In the genomic region with DNA sequence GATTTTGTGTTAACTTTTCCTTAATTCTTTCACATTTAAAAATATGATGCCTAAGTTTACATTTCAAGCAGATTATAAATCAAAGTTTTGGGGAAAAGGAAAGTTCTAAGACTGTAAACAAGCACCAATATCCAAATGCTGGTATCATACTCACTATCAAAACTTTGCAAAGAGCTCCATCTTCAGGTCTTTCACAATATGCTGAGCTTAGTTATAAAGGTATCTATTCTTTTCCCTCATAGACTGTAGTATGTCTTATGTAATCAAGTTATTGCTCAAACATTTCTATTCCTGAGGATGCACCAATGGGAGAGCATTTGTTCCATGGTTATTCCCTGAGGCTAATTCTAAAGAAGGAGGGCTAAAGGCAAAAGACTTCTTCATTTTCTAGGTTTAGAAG, we compare ENCODE assay signal across 8 cellular contexts.
DNase-seq lines count a peak whose midpoint lies in the region; ATAC-seq and TF ChIP-seq lines count a peak whose summit lies in the region.

No MANE protein-coding gene starts in this region.

- ATAC-seq in GM19468 (IDR thresholded peaks at IDR 0.05; ENCODE audit: extremely low read depth, unreplicated experiment) (peak; percentile 88), right lobe of liver (peak; percentile 54 to 93 (median 68))
- ATAC-seq in effector memory CD8-positive, alpha-beta T cell (replicated peaks) = no peak

- H3K36me3 ChIP-seq in SK-N-SH (replicated peaks in 1 of 2; ENCODE audit: control insufficient read depth in 1 of 2, insufficient read depth in 2 of 2, low read length in 1 of 2) = no peaks in the 10 kb centered on the region
- no peaks in the 10 kb centered on the region for H3K36me3 ChIP-seq in right lobe of liver

- H3K4me1 ChIP-seq in SK-N-SH (ENCODE audit: control insufficient read depth in 1 of 2, insufficient read depth in 2 of 2, low read depth in 1 of 2, low read length in 1 of 2) (no peaks in the 10 kb centered on the region), right lobe of liver (no peaks in the 10 kb centered on the region)

- H3K27ac Mint-ChIP-seq in effector memory CD8-positive, alpha-beta T cell = no peak overlapping the region

- H3K79me2 ChIP-seq in SK-N-SH (ENCODE audit: insufficient read depth) = no peaks in the 10 kb centered on the region

- H3K36me3 Mint-ChIP-seq in effector memory CD8-positive, alpha-beta T cell (ENCODE audit: insufficient read depth) = no peaks in the 10 kb centered on the region

- no peak overlapping the region for H3K27ac ChIP-seq in SK-N-SH (ENCODE audit: low read depth in 2 of 2, low read length in 1 of 2)
- no peak overlapping the region for H3K27ac ChIP-seq in right lobe of liver

- no peak overlapping the region for H3K9ac ChIP-seq in SK-N-SH

- peak; percentile 51 for DNase-seq in DMS153 treated with DMSO at 0.1 percent for 48 hours (lab: John Stamatoyannopoulos, UW; ENCODE audit: unreplicated experiment)
- DNase-seq in HT1080 (ENCODE audit: low read depth) = peak; percentile 56
- no peak for DNase-seq in SK-N-SH
- DNase-seq in right lobe of liver = no peak
- no peak for DNase-seq in islet precursor cell
- no peak for DNase-seq in effector memory CD8-positive, alpha-beta T cell
- no peak for DNase-seq in activated gamma-delta T cell treated with Interleukin-2 at 50 U/mL for 16 hours

- H3K4me3 Mint-ChIP-seq in effector memory CD8-positive, alpha-beta T cell = no peak overlapping the region

- no peak overlapping the region for H2AFZ ChIP-seq in SK-N-SH (ENCODE audit: low read depth)

- no peaks in the 10 kb centered on the region for H3K4me1 Mint-ChIP-seq in effector memory CD8-positive, alpha-beta T cell (ENCODE audit: low read depth in 2 of 2)

- no peaks in the 10 kb centered on the region for H3K9me3 Mint-ChIP-seq in effector memory CD8-positive, alpha-beta T cell

- no peak overlapping the region for H3K4me2 ChIP-seq in SK-N-SH

- H3K4me3 ChIP-seq in SK-N-SH (ENCODE audit: low read depth in 2 of 2, low read length in 1 of 2) (no peak overlapping the region), right lobe of liver (no peak overlapping the region)

- no peaks in the 10 kb centered on the region for H4K20me1 ChIP-seq in SK-N-SH (ENCODE audit: insufficient read depth)

- no peaks in the 10 kb centered on the region for H3F3A ChIP-seq in SK-N-SH (replicated peaks; ENCODE audit: insufficient read depth)

- POLR2A ChIA-PET in SK-N-SH (lab: Yijun Ruan, JAX) = no interaction called here

- H3K27me3 Mint-ChIP-seq in effector memory CD8-positive, alpha-beta T cell = no peaks in the 10 kb centered on the region

- no peaks in the 10 kb centered on the region for H3K9me2 ChIP-seq in SK-N-SH

- TF ChIP-seq CTCF in SK-N-SH (IDR thresholded peaks at IDR 0.05) = peak; percentile 54
- TF ChIP-seq CTCF in right lobe of liver (IDR thresholded peaks at IDR 0.05) = peak in 2 of 4 donors; percentile 17 to 44

- TF ChIP-seq POLR2A in right lobe of liver (IDR thresholded peaks at IDR 0.05) = no peak

- H3K9me3 ChIP-seq in SK-N-SH (no peaks in the 10 kb centered on the region), right lobe of liver (no peaks in the 10 kb centered on the region)

- TF ChIP-seq EP300 in SK-N-SH (IDR thresholded peaks at IDR 0.05; ENCODE audit: borderline replicate concordance in 1 of 2, low read depth in 1 of 2, low read length in 1 of 2) = no peak

- H3K27me3 ChIP-seq in SK-N-SH (ENCODE audit: insufficient read depth) (no peaks in the 10 kb centered on the region; the same call in 1 of the 2 replicates), right lobe of liver (no peaks in the 10 kb centered on the region)

- CTCF ChIA-PET in SK-N-SH (lab: Yijun Ruan, JAX) = interaction anchor here (1.4 kb wide), 2 partner anchors 12 to 23 kb away, joined by 4 read pairs; no protein-coding TSS in a partner anchor

- intact Hi-C loops in right lobe of liver (cut with DNase I) = no loop called here

- TF ChIP-seq RAD21 in SK-N-SH (IDR thresholded peaks at IDR 0.05; ENCODE audit: low read length) = peak; percentile 53

TF ChIP-seq in SK-N-SH, 30 proteins besides CTCF, POLR2A, EP300 and RAD21:
- no peak for TF ChIP-seq GATA2 (CRISPR knock-in tag; IDR thresholded peaks at IDR 0.05)
- no peak for TF ChIP-seq RFX5 (IDR thresholded peaks at IDR 0.05; ENCODE audit: low read length)
- no peak for TF ChIP-seq NFIC (IDR thresholded peaks at IDR 0.05; ENCODE audit: borderline replicate concordance)
- no peak for TF ChIP-seq RXRA (IDR thresholded peaks at IDR 0.05; ENCODE audit: borderline replicate concordance, low read depth)
- TF ChIP-seq TCF12 (IDR thresholded peaks at IDR 0.05) = no peak
- TF ChIP-seq, protein P1, sequence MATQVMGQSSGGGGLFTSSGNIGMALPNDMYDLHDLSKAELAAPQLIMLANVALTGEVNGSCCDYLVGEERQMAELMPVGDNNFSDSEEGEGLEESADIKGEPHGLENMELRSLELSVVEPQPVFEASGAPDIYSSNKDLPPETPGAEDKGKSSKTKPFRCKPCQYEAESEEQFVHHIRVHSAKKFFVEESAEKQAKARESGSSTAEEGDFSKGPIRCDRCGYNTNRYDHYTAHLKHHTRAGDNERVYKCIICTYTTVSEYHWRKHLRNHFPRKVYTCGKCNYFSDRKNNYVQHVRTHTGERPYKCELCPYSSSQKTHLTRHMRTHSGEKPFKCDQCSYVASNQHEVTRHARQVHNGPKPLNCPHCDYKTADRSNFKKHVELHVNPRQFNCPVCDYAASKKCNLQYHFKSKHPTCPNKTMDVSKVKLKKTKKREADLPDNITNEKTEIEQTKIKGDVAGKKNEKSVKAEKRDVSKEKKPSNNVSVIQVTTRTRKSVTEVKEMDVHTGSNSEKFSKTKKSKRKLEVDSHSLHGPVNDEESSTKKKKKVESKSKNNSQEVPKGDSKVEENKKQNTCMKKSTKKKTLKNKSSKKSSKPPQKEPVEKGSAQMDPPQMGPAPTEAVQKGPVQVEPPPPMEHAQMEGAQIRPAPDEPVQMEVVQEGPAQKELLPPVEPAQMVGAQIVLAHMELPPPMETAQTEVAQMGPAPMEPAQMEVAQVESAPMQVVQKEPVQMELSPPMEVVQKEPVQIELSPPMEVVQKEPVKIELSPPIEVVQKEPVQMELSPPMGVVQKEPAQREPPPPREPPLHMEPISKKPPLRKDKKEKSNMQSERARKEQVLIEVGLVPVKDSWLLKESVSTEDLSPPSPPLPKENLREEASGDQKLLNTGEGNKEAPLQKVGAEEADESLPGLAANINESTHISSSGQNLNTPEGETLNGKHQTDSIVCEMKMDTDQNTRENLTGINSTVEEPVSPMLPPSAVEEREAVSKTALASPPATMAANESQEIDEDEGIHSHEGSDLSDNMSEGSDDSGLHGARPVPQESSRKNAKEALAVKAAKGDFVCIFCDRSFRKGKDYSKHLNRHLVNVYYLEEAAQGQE (IDR thresholded peaks at IDR 0.05; ENCODE audit: low read depth, low read length) = no peak
- TF ChIP-seq FOXM1 (IDR thresholded peaks at IDR 0.05; ENCODE audit: low read depth) = no peak
- no peak for TF ChIP-seq MEF2A (IDR thresholded peaks at IDR 0.05; ENCODE audit: borderline replicate concordance, low read depth)
- TF ChIP-seq FOSL2 (IDR thresholded peaks at IDR 0.05; ENCODE audit: borderline replicate concordance, low read depth) = no peak
- no peak for TF ChIP-seq GABPA (IDR thresholded peaks at IDR 0.05; ENCODE audit: low read depth)
- TF ChIP-seq SMC3 (IDR thresholded peaks at IDR 0.05; ENCODE audit: low read depth, low read length) = no peak
- TF ChIP-seq, protein P2, sequence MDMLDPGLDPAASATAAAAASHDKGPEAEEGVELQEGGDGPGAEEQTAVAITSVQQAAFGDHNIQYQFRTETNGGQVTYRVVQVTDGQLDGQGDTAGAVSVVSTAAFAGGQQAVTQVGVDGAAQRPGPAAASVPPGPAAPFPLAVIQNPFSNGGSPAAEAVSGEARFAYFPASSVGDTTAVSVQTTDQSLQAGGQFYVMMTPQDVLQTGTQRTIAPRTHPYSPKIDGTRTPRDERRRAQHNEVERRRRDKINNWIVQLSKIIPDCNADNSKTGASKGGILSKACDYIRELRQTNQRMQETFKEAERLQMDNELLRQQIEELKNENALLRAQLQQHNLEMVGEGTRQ (IDR thresholded peaks at IDR 0.05; ENCODE audit: borderline replicate concordance, low read depth, low read length) = no peak
- TF ChIP-seq, protein P3, sequence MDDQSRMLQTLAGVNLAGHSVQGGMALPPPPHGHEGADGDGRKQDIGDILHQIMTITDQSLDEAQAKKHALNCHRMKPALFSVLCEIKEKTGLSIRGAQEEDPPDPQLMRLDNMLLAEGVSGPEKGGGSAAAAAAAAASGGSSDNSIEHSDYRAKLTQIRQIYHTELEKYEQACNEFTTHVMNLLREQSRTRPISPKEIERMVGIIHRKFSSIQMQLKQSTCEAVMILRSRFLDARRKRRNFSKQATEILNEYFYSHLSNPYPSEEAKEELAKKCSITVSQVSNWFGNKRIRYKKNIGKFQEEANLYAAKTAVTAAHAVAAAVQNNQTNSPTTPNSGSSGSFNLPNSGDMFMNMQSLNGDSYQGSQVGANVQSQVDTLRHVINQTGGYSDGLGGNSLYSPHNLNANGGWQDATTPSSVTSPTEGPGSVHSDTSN (IDR thresholded peaks at IDR 0.05) = no peak
- TF ChIP-seq SIN3A (IDR thresholded peaks at IDR 0.05; ENCODE audit: borderline replicate concordance, low read depth, low read length) = no peak
- no peak for TF ChIP-seq NRF1 (IDR thresholded peaks at IDR 0.05; ENCODE audit: low read depth, low read length)
- TF ChIP-seq YY1 (IDR thresholded peaks at IDR 0.05; ENCODE audit: low read depth) = no peak
- TF ChIP-seq, protein P4, sequence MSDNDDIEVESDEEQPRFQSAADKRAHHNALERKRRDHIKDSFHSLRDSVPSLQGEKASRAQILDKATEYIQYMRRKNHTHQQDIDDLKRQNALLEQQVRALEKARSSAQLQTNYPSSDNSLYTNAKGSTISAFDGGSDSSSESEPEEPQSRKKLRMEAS (IDR thresholded peaks at IDR 0.05; ENCODE audit: low read depth) = no peak
- no peak for TF ChIP-seq MXI1 (IDR thresholded peaks at IDR 0.05; ENCODE audit: low read depth, low read length)
TF ChIP-seq in SK-N-SH: peak in this region for 0.

Comparison
In these comparisons a context has a peak if more than half of its experiments do, and no peak if none do; other contexts are left out.
1. DNase-seq: peak in DMS153 treated with DMSO at 0.1 percent for 48 hours (single experiment) and HT1080 (single experiment); none in SK-N-SH (single experiment), right lobe of liver (0 of 3), islet precursor cell (single experiment), effector memory CD8-positive, alpha-beta T cell (0 of 3) and activated gamma-delta T cell treated with Interleukin-2 at 50 U/mL for 16 hours (single experiment).